In the genomic region with DNA sequence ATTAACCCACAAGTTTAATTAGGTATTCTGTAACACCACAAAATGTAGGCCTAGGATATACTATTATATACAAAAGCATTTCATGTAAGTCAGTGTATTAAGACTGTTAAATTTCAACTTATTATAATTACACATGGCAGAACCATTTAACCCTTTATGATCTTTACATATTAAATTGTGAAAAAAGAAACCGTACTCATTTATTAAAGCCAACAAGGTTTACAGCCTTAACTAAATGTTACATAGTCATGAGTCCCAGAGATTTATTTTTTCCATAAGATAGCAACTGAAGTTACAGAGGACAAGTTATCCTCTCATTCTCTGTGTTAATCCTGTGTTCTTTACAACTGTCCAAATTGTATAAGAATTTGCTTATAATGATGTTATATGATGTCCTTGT, we compare ENCODE assay signal across 27 cellular contexts.
"Had no signal": no experiment of that assay in that cellular context is flagged by ENCODE, and none has a peak within 500 bp of the region (broad histone marks: within the 10 kb centered on the region; RNA-seq: fewer than 3 reads in every experiment).

No MANE protein-coding gene starts in this region.

- H3K4me1 ChIP-seq: ascending aorta, esophagus squamous epithelium, gastroesophageal sphincter had no signal

- H3K4me3 Mint-ChIP-seq: activated CD4-positive, alpha-beta memory T cell treated with anti-CD3 and anti-CD28 coated beads, Interleukin-2, amount 10 ng/mL, durations not matched to agents 7 days and 5 days; activated CD4-positive, alpha-beta T cell treated with anti-CD3 and anti-CD28 coated beads, Interleukin-2, amount 10 ng/mL, durations not matched to agents 7 days and 5 days; activated naive CD4-positive, alpha-beta T cell treated with anti-CD3 and anti-CD28 coated beads, Interleukin-2, amount 10 ng/mL, durations not matched to agents 7 days and 5 days; activated naive CD8-positive, alpha-beta T cell treated with anti-CD3 and anti-CD28 coated beads, Interleukin-2, amount 10 ng/mL, durations not matched to agents 7 days and 5 days; activated T-cell treated with anti-CD3 and anti-CD28 coated beads, Interleukin-2, amount 50 U/mL, for 24 hours; activated T-cell treated with anti-CD3 and anti-CD28 coated beads, Interleukin-2, amount 50 U/mL, for 72 hours; central memory CD8-positive, alpha-beta T cell had no signal

- H3K4me1 Mint-ChIP-seq: activated CD4-positive, alpha-beta memory T cell treated with anti-CD3 and anti-CD28 coated beads, Interleukin-2, amount 10 ng/mL, durations not matched to agents 7 days and 5 days; activated CD4-positive, alpha-beta T cell treated with anti-CD3 and anti-CD28 coated beads, Interleukin-2, amount 10 ng/mL, durations not matched to agents 7 days and 5 days; activated naive CD4-positive, alpha-beta T cell treated with anti-CD3 and anti-CD28 coated beads, Interleukin-2, amount 10 ng/mL, durations not matched to agents 7 days and 5 days; activated naive CD8-positive, alpha-beta T cell treated with anti-CD3 and anti-CD28 coated beads, Interleukin-2, amount 10 ng/mL, durations not matched to agents 7 days and 5 days; central memory CD8-positive, alpha-beta T cell had no signal

- H3K36me3 ChIP-seq: ascending aorta, brain microvascular endothelial cell, esophagus squamous epithelium, gastroesophageal sphincter, heart right ventricle had no signal

- DNase-seq: activated CD4-positive, alpha-beta memory T cell treated with anti-CD3 and anti-CD28 coated beads, Interleukin-2, amount 10 ng/mL, durations not matched to agents 7 days and 5 days; activated CD4-positive, alpha-beta T cell treated with anti-CD3 and anti-CD28 coated beads for 4 hours; activated CD4-positive, alpha-beta T cell treated with anti-CD3 and anti-CD28 coated beads, Interleukin-2, amount 10 ng/mL, durations not matched to agents 7 days and 5 days; activated CD4-positive, alpha-beta T cell treated with anti-CD3 and anti-CD28 coated beads, Interleukin-2, amount 50 U/mL, for 4 hours; activated CD4-positive, CD25-positive, alpha-beta regulatory T cell; activated CD4-positive, CD25-positive, alpha-beta regulatory T cell treated with anti-CD3 and anti-CD28 coated beads, Interleukin-2, amount 50 U/mL, for 72 hours; activated CD8-positive, alpha-beta memory T cell treated with anti-CD3 and anti-CD28 coated beads, Interleukin-2, amount 50 U/mL, for 48 hours; activated gamma-delta T cell; activated naive CD4-positive, alpha-beta T cell; activated naive CD4-positive, alpha-beta T cell treated with anti-CD3 and anti-CD28 coated beads, Interleukin-2, amount 10 ng/mL, durations not matched to agents 7 days and 5 days; activated naive CD8-positive, alpha-beta T cell treated with anti-CD3 and anti-CD28 coated beads, Interleukin-2, amount 10 ng/mL, durations not matched to agents 7 days and 5 days; activated T-cell treated with anti-CD3 and anti-CD28 coated beads for 4 hours; activated T-cell treated with anti-CD3 and anti-CD28 coated beads, Interleukin-2, amount 50 U/mL, for 24 hours; activated T-cell treated with anti-CD3 and anti-CD28 coated beads, Interleukin-2, amount 50 U/mL, for 72 hours; brain microvascular endothelial cell; cortex of kidney; dermis blood vessel endothelial cell; effector CD8-positive, alpha-beta T cell; esophagus squamous epithelium; foreskin melanocyte; heart right ventricle; T-helper 2 cell had no signal

- H3K27ac ChIP-seq: ascending aorta, brain microvascular endothelial cell, epithelial cell of prostate, esophagus squamous epithelium, gastroesophageal sphincter, heart right ventricle had no signal

- H3K27me3 ChIP-seq: ascending aorta, brain microvascular endothelial cell, esophagus squamous epithelium, gastroesophageal sphincter had no signal

- H3K36me3 Mint-ChIP-seq: activated naive CD4-positive, alpha-beta T cell treated with anti-CD3 and anti-CD28 coated beads, Interleukin-2, amount 10 ng/mL, durations not matched to agents 7 days and 5 days; activated naive CD4-positive, alpha-beta T cell treated with anti-CD3 and anti-CD28 coated beads, Interleukin-2, amount 50 U/mL, for 72 hours; activated naive CD8-positive, alpha-beta T cell treated with anti-CD3 and anti-CD28 coated beads, Interleukin-2, amount 10 ng/mL, durations not matched to agents 7 days and 5 days had no signal

- H3K9me3 ChIP-seq: ascending aorta, esophagus squamous epithelium, gastroesophageal sphincter, heart right ventricle had no signal

- H3K9me3 Mint-ChIP-seq: activated CD4-positive, alpha-beta memory T cell treated with anti-CD3 and anti-CD28 coated beads, Interleukin-2, amount 10 ng/mL, durations not matched to agents 7 days and 5 days; activated CD4-positive, alpha-beta T cell treated with anti-CD3 and anti-CD28 coated beads, Interleukin-2, amount 10 ng/mL, durations not matched to agents 7 days and 5 days; activated naive CD4-positive, alpha-beta T cell treated with anti-CD3 and anti-CD28 coated beads, Interleukin-2, amount 10 ng/mL, durations not matched to agents 7 days and 5 days; activated naive CD4-positive, alpha-beta T cell treated with anti-CD3 and anti-CD28 coated beads, Interleukin-2, amount 50 U/mL, for 72 hours; activated naive CD8-positive, alpha-beta T cell treated with anti-CD3 and anti-CD28 coated beads, Interleukin-2, amount 10 ng/mL, durations not matched to agents 7 days and 5 days; activated T-cell treated with anti-CD3 and anti-CD28 coated beads, Interleukin-2, amount 50 U/mL, for 24 hours had no signal

- H3K27ac Mint-ChIP-seq: activated CD4-positive, alpha-beta memory T cell treated with anti-CD3 and anti-CD28 coated beads, Interleukin-2, amount 10 ng/mL, durations not matched to agents 7 days and 5 days; activated CD4-positive, alpha-beta T cell treated with anti-CD3 and anti-CD28 coated beads, Interleukin-2, amount 10 ng/mL, durations not matched to agents 7 days and 5 days; activated naive CD4-positive, alpha-beta T cell treated with anti-CD3 and anti-CD28 coated beads, Interleukin-2, amount 10 ng/mL, durations not matched to agents 7 days and 5 days; activated naive CD4-positive, alpha-beta T cell treated with anti-CD3 and anti-CD28 coated beads, Interleukin-2, amount 50 U/mL, for 72 hours; activated naive CD8-positive, alpha-beta T cell treated with anti-CD3 and anti-CD28 coated beads, Interleukin-2, amount 10 ng/mL, durations not matched to agents 7 days and 5 days; activated T-cell treated with anti-CD3 and anti-CD28 coated beads, Interleukin-2, amount 50 U/mL, for 24 hours; activated T-cell treated with anti-CD3 and anti-CD28 coated beads, Interleukin-2, amount 50 U/mL, for 72 hours had no signal

- ATAC-seq: activated naive CD4-positive, alpha-beta T cell treated with anti-CD3 and anti-CD28 coated beads, Interleukin-2, amount 50 U/mL, for 72 hours; activated T-cell treated with anti-CD3 and anti-CD28 coated beads, Interleukin-2, amount 50 U/mL, for 72 hours; gastroesophageal sphincter; heart right ventricle had no signal

- H3K27me3 Mint-ChIP-seq: activated CD4-positive, alpha-beta memory T cell treated with anti-CD3 and anti-CD28 coated beads, Interleukin-2, amount 10 ng/mL, durations not matched to agents 7 days and 5 days; activated CD4-positive, alpha-beta T cell treated with anti-CD3 and anti-CD28 coated beads, Interleukin-2, amount 10 ng/mL, durations not matched to agents 7 days and 5 days; activated naive CD4-positive, alpha-beta T cell treated with anti-CD3 and anti-CD28 coated beads, Interleukin-2, amount 10 ng/mL, durations not matched to agents 7 days and 5 days; activated naive CD8-positive, alpha-beta T cell treated with anti-CD3 and anti-CD28 coated beads, Interleukin-2, amount 10 ng/mL, durations not matched to agents 7 days and 5 days; activated T-cell treated with anti-CD3 and anti-CD28 coated beads, Interleukin-2, amount 50 U/mL, for 24 hours; central memory CD8-positive, alpha-beta T cell had no signal

- H3K4me3 ChIP-seq: ascending aorta, esophagus squamous epithelium, gastroesophageal sphincter, heart right ventricle had no signal
